8 cellular contexts compared by ENCODE assay signal in the genomic region with DNA sequence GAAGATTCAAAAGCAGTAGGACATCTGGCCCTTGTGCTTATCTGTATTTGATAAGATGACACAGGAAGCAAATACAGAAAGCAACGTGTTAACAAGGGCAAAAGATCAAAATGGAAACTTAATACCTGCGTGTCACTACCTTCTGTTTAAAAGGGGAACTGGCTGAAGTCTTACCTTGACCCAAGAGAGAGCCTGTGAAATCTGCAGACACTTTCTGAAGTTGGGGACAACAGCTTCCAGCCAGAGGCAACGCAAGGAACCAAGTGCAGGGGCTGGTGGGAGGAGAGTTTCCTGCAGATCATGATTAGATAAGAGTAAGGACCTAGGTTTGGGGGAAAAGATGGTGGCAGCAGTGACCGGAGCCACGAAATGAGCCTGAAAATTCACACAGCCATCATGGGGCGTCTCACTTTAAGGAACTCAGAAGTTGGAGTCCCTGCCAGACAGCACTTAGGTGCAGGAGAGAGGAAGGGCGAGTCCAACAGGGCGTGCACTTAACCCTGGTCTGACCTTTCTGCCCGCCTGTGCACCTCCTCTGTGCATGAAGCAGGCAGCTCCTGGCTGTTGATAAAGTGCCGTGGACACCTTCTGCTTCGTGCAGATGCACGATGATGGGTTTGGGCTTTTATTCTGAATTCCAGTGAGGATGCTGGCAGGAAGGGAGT.
DNase-seq lines count a peak whose midpoint lies in the region; ATAC-seq and TF ChIP-seq lines count a peak whose summit lies in the region.

No MANE protein-coding gene starts in this region.

- H3K27ac Mint-ChIP-seq in activated T-cell treated with anti-CD3 and anti-CD28 coated beads, Interleukin-2, amount 50 U/mL, for 72 hours: peak overlapping the region; percentile 83
- no peak overlapping the region for H3K27ac Mint-ChIP-seq in nephron progenitor cell

- TF ChIP-seq CTCF in smooth muscle cell (IDR thresholded peaks at IDR 0.05; ENCODE audit: borderline replicate concordance, insufficient read depth, poor library complexity, severe bottlenecking) (no peak), WERI-Rb-1 (IDR thresholded peaks at IDR 0.05; ENCODE audit: low read depth, low read length) (no peak), nephron progenitor cell (IDR thresholded peaks at IDR 0.05) (no peak)

- H3K4me3 ChIP-seq in right cardiac atrium (ENCODE audit: low read length): no peak overlapping the region
- no peak overlapping the region for H3K4me3 ChIP-seq in smooth muscle cell
- H3K4me3 ChIP-seq in WERI-Rb-1 (ENCODE audit: low read depth, low read length): no peak overlapping the region

- peaks cover 23% of the 10 kb centered on the region for H3K4me1 ChIP-seq in right cardiac atrium (ENCODE audit: control insufficient read depth, insufficient read depth, low read length)
- peaks cover 31% of the 10 kb centered on the region for H3K4me1 ChIP-seq in smooth muscle cell (ENCODE audit: low read depth)

- H3K4me3 Mint-ChIP-seq in activated T-cell treated with anti-CD3 and anti-CD28 coated beads, Interleukin-2, amount 50 U/mL, for 72 hours: peak overlapping the region; percentile 77 to 88
- no peak overlapping the region for H3K4me3 Mint-ChIP-seq in nephron progenitor cell

- H3K9me3 Mint-ChIP-seq in activated T-cell treated with anti-CD3 and anti-CD28 coated beads, Interleukin-2, amount 50 U/mL, for 72 hours: peaks cover 2 to 4% of the 10 kb centered on the region in 2 donors
- no peaks in the 10 kb centered on the region for H3K9me3 Mint-ChIP-seq in nephron progenitor cell

- no peak for ATAC-seq in activated T-cell treated with anti-CD3 and anti-CD28 coated beads, Interleukin-2, amount 50 U/mL, for 72 hours (replicated peaks in 1 of 2)
- peak; percentile 57 to 78 for ATAC-seq in right cardiac atrium
- no peak for ATAC-seq in GM19351 (IDR thresholded peaks at IDR 0.05; ENCODE audit: unreplicated experiment)
- no peak for ATAC-seq in GM19324 (IDR thresholded peaks at IDR 0.05; ENCODE audit: low FRiP score, unreplicated experiment)

- 34% methylated on average over 12 of the region's 12 CpGs for WGBS in right cardiac atrium
- 61% methylated on average over 12 of the region's 12 CpGs for WGBS in smooth muscle cell (ENCODE audit: low lambda C conversion rate)

- peaks cover 41 to 56% of the 10 kb centered on the region in 2 donors for H3K36me3 Mint-ChIP-seq in activated T-cell treated with anti-CD3 and anti-CD28 coated beads, Interleukin-2, amount 50 U/mL, for 72 hours (ENCODE audit: insufficient read depth in 2 of 2)
- H3K36me3 Mint-ChIP-seq in nephron progenitor cell (ENCODE audit: low read depth): peaks cover 81% of the 10 kb centered on the region

- H3K27ac ChIP-seq in right cardiac atrium (ENCODE audit: low read length): peak overlapping the region; percentile 76
- peak overlapping the region; percentile 100 for H3K27ac ChIP-seq in smooth muscle cell (ENCODE audit: low read depth)
- H3K27ac ChIP-seq in WERI-Rb-1: no peak overlapping the region

- no peaks in the 10 kb centered on the region for H3K36me3 ChIP-seq in smooth muscle cell (ENCODE audit: low read depth)
- no peaks in the 10 kb centered on the region for H3K36me3 ChIP-seq in WERI-Rb-1

- peaks cover 100% of the 10 kb centered on the region for H3K4me1 Mint-ChIP-seq in activated T-cell treated with anti-CD3 and anti-CD28 coated beads, Interleukin-2, amount 50 U/mL, for 72 hours (ENCODE audit: low read depth)
- H3K4me1 Mint-ChIP-seq in nephron progenitor cell: peaks cover 54% of the 10 kb centered on the region

- H3K79me2 ChIP-seq in smooth muscle cell (ENCODE audit: low read depth): peaks cover 13% of the 10 kb centered on the region

- H4K20me1 ChIP-seq in smooth muscle cell (ENCODE audit: low read depth): no peaks in the 10 kb centered on the region

- peaks cover 60% of the 10 kb centered on the region for H3F3A ChIP-seq in smooth muscle cell (ENCODE audit: low read depth)

- no peaks in the 10 kb centered on the region for H3K27me3 ChIP-seq in right cardiac atrium (ENCODE audit: control insufficient read depth, insufficient read depth)
- H3K27me3 ChIP-seq in smooth muscle cell (ENCODE audit: low read depth): no peaks in the 10 kb centered on the region
- H3K27me3 ChIP-seq in WERI-Rb-1 (ENCODE audit: insufficient read depth, low read depth, severe bottlenecking): no peaks in the 10 kb centered on the region

- H3K27me3 Mint-ChIP-seq in activated T-cell treated with anti-CD3 and anti-CD28 coated beads, Interleukin-2, amount 50 U/mL, for 72 hours (ENCODE audit: low read depth): no peaks in the 10 kb centered on the region
- H3K27me3 Mint-ChIP-seq in nephron progenitor cell (ENCODE audit: low read depth, poor library complexity): no peaks in the 10 kb centered on the region

- intact Hi-C loops in right cardiac atrium (cut with DNase I): loop anchor here in 2 of 4 donors (10.0 kb wide), 2 partner anchors 101 to 199 kb away; no protein-coding TSS in a partner anchor

- peak overlapping the region; percentile 70 for H3K9ac ChIP-seq in smooth muscle cell (ENCODE audit: low read depth)

- no peaks in the 10 kb centered on the region for H3K9me3 ChIP-seq in right cardiac atrium (ENCODE audit: control insufficient read depth, low read length)
- no peaks in the 10 kb centered on the region for H3K9me3 ChIP-seq in smooth muscle cell (replicated peaks; ENCODE audit: low read depth)
- H3K9me3 ChIP-seq in WERI-Rb-1 (ENCODE audit: severe bottlenecking): no peaks in the 10 kb centered on the region

- peak overlapping the region; percentile 65 for H3K4me2 ChIP-seq in smooth muscle cell

- DNase-seq in HUDEP-2 (lab: John Stamatoyannopoulos, UW; ENCODE audit: unreplicated experiment in 76 of 76): peak in 68 of 76 experiments; percentile 3 to 79 (median 45)
- no peak for DNase-seq in activated T-cell treated with anti-CD3 and anti-CD28 coated beads, Interleukin-2, amount 50 U/mL, for 72 hours
- peak; percentile 66 to 73 (median 73) for DNase-seq in right cardiac atrium
- no peak for DNase-seq in smooth muscle cell (lab: John Stamatoyannopoulos, UW; ENCODE audit: unreplicated experiment)
- no peak for DNase-seq in WERI-Rb-1
- DNase-seq in nephron progenitor cell: no peak

- H2AFZ ChIP-seq in smooth muscle cell (ENCODE audit: low read depth): no peak overlapping the region

Comparison
In these comparisons a context has a peak if more than half of its experiments do, and no peak if none do; other contexts are left out.
1. DNase-seq: peak in HUDEP-2 (68 of 76) and right cardiac atrium (3 of 3); none in activated T-cell treated with anti-CD3 and anti-CD28 coated beads, Interleukin-2, amount 50 U/mL, for 72 hours (0 of 2), smooth muscle cell (single experiment), WERI-Rb-1 (single experiment) and nephron progenitor cell (single experiment).
2. ATAC-seq: peak in right cardiac atrium (2 of 2); none in activated T-cell treated with anti-CD3 and anti-CD28 coated beads, Interleukin-2, amount 50 U/mL, for 72 hours (0 of 2), GM19351 (single experiment) and GM19324 (single experiment).